Comparison of ENCODE assay signal across 12 cellular contexts in the genomic region with DNA sequence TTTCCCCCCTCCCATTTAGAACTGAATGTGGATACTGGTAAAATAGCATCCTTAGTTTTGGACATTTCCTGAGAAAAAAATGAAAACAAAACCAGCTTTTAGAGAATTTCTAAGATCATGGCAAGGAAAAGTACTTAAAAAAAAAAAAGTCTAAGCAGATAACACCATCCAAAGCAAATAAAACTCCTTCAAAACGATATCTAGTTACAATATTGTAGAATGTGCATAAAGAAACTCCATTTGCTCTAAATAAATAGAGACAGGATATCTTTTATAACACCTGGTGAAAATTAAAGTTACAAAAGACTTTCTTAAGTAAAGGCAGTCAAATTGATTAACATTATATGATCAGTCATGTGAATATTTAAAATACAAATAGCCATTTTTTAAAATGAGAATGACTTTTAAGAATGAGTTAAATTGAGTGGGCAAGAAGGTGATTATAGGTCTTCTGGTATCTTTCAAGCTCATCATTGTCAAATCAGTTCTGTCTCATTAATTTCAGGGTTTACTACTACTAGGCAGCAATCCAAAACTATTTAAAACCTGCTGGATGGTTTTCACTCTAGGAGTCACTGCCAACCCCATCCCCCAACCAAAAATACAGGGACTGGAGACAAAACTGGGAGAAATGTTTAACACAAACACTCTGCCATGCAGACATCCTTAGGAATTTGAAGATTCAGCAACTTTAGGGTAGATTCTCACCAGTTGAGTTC.
DNase-seq lines count a peak whose midpoint lies in the region; ATAC-seq, FAIRE-seq and TF ChIP-seq lines count a peak whose summit lies in the region.
"Had no signal": no experiment of that assay in that cellular context is flagged by ENCODE, and none has a peak within 500 bp of the region (broad histone marks: within the 10 kb centered on the region; RNA-seq: fewer than 3 reads in every experiment).

No MANE protein-coding gene starts in this region.

- no peaks in the 10 kb centered on the region for H3K36me3 Mint-ChIP-seq in activated naive CD8-positive, alpha-beta T cell treated with anti-CD3 and anti-CD28 coated beads, Interleukin-2, amount 50 U/mL, for 24 hours (ENCODE audit: low read depth)
- no peaks in the 10 kb centered on the region for H3K36me3 Mint-ChIP-seq in Caco-2 (ENCODE audit: insufficient read depth, unreplicated experiment)

- peak overlapping the region; percentile 30 for H3K27ac ChIP-seq in neuronal stem cell (replicated peaks; ENCODE audit: low read length)

- H3K9me3 ChIP-seq in neuronal stem cell (replicated peaks in 1 of 2; ENCODE audit: control insufficient read depth in 2 of 2, insufficient read depth in 1 of 2, low read depth in 1 of 2, low read length in 2 of 2) (peaks cover 0 to 4% of the 10 kb centered on the region in 2 donors), Caco-2 (no peaks in the 10 kb centered on the region)

- DNase-seq in NCI-H1417 (lab: John Stamatoyannopoulos, UW): peak in 2 of 3 experiments; percentile 1 to 44
- no peak for DNase-seq in NCI-H1417 treated with DMSO at 0.1 percent for 48 hours (lab: John Stamatoyannopoulos, UW)
- peak; percentile 69 for DNase-seq in NCI-H1694 treated with DMSO at 0.1 percent for 48 hours (lab: John Stamatoyannopoulos, UW)
- DNase-seq in activated naive CD8-positive, alpha-beta T cell treated with anti-CD3 and anti-CD28 coated beads, Interleukin-2, amount 50 U/mL, for 24 hours: no peak
- no peak for DNase-seq in neuronal stem cell (ENCODE audit: low spot score)
- no peak for DNase-seq in Caco-2
- DNase-seq in urothelium cell line (ENCODE audit: low spot score): no peak
- DNase-seq: 8988T, NCI-H187, posterior cingulate gyrus had no signal

- no CpG with 5 or more reads among the region's 1 CpG for WGBS in neuronal stem cell (ENCODE audit: extremely low coverage in 2 of 2, insufficient read length in 2 of 2, insufficient replicate concordance in 1 of 2), 2 donors

- H3K4me3 ChIP-seq in neuronal stem cell (ENCODE audit: low read length in 2 of 2) (no peak overlapping the region), Caco-2 (ENCODE audit: low read depth, low read length) (no peak overlapping the region)

- no peak overlapping the region for H2BK120ac ChIP-seq in neuronal stem cell (ENCODE audit: low read depth, low read length)

- TF ChIP-seq CTCF in Caco-2 (IDR thresholded peaks at IDR 0.05; ENCODE audit: insufficient read depth in 1 of 2, low read depth in 1 of 2, low read length in 1 of 2, severe bottlenecking in 1 of 2, unreplicated experiment in 1 of 2): no peak

- H2BK5ac ChIP-seq in neuronal stem cell (ENCODE audit: low read length): no peak overlapping the region

- intact Hi-C loops in Caco-2 (cut with micrococcal nuclease; ENCODE audit: unreplicated experiment): no loop called here

- no peaks in the 10 kb centered on the region for H3K27me3 Mint-ChIP-seq in activated naive CD8-positive, alpha-beta T cell treated with anti-CD3 and anti-CD28 coated beads, Interleukin-2, amount 50 U/mL, for 24 hours
- no peaks in the 10 kb centered on the region for H3K27me3 Mint-ChIP-seq in Caco-2 (ENCODE audit: insufficient read depth, unreplicated experiment)

- H2BK12ac ChIP-seq in neuronal stem cell (ENCODE audit: low read length): no peak overlapping the region

- H3K27ac Mint-ChIP-seq in activated naive CD8-positive, alpha-beta T cell treated with anti-CD3 and anti-CD28 coated beads, Interleukin-2, amount 50 U/mL, for 24 hours: peak overlapping the region; percentile 23
- H3K27ac Mint-ChIP-seq in Caco-2 (ENCODE audit: unreplicated experiment): no peak overlapping the region

- peak overlapping the region; percentile 69 for H2AFZ ChIP-seq in neuronal stem cell (ENCODE audit: low read length)

- POLR2A ChIA-PET in Caco-2 (lab: Charles Lee): no interaction called here

- no TSS peak for BruUV-seq in Caco-2 (replicated peaks; lab: Mats Ljungman, UMichigan)

- H4K91ac ChIP-seq in neuronal stem cell (ENCODE audit: low read depth, low read length, poor library complexity): no peak overlapping the region

- no peak for ATAC-seq in activated naive CD8-positive, alpha-beta T cell treated with anti-CD3 and anti-CD28 coated beads, Interleukin-2, amount 50 U/mL, for 24 hours
- no peak for ATAC-seq in HG03460 (IDR thresholded peaks at IDR 0.05; ENCODE audit: unreplicated experiment)
- ATAC-seq: Right ventricle myocardium inferior had no signal

- H3K14ac ChIP-seq in neuronal stem cell (ENCODE audit: low read length): no peak overlapping the region

- no peaks in the 10 kb centered on the region for H3K79me1 ChIP-seq in neuronal stem cell (ENCODE audit: low read depth, low read length)

- H3K36me3 ChIP-seq in neuronal stem cell (replicated peaks in 1 of 2; ENCODE audit: control insufficient read depth in 2 of 2, insufficient read depth in 2 of 2, low read length in 2 of 2) (no peaks in the 10 kb centered on the region), Caco-2 (ENCODE audit: control insufficient read depth, insufficient read depth, low read length) (no peaks in the 10 kb centered on the region)

- no peak overlapping the region for H2AK5ac ChIP-seq in neuronal stem cell (ENCODE audit: low read depth, low read length)

- no peak overlapping the region for H2BK15ac ChIP-seq in neuronal stem cell (ENCODE audit: low read length)

- H4K8ac ChIP-seq in neuronal stem cell (ENCODE audit: low read depth, low read length): no peak overlapping the region

- H3K9me3 Mint-ChIP-seq in activated naive CD8-positive, alpha-beta T cell treated with anti-CD3 and anti-CD28 coated beads, Interleukin-2, amount 50 U/mL, for 24 hours: no peaks in the 10 kb centered on the region
- peaks cover 23% of the 10 kb centered on the region for H3K9me3 Mint-ChIP-seq in Caco-2 (ENCODE audit: unreplicated experiment)

- no peak overlapping the region for H3K4me3 Mint-ChIP-seq in activated naive CD8-positive, alpha-beta T cell treated with anti-CD3 and anti-CD28 coated beads, Interleukin-2, amount 50 U/mL, for 24 hours
- H3K4me3 Mint-ChIP-seq in Caco-2 (ENCODE audit: unreplicated experiment): no peak overlapping the region

- CTCF ChIA-PET in Caco-2 (lab: Charles Lee): interaction anchor here (1.0 kb wide), 1 partner anchor 9 kb away, joined by 3 read pairs; no protein-coding TSS in a partner anchor

- no peaks in the 10 kb centered on the region for H3K27me3 ChIP-seq in neuronal stem cell (ENCODE audit: control insufficient read depth in 3 of 3, insufficient read depth in 3 of 3, low read depth in 1 of 3, low read length in 3 of 3)
- no peaks in the 10 kb centered on the region for H3K27me3 ChIP-seq in Caco-2 (replicated peaks; ENCODE audit: control insufficient read depth, insufficient read depth, low read length)

- peaks cover 7 to 12% of the 10 kb centered on the region in 2 donors for H3K4me1 ChIP-seq in neuronal stem cell (ENCODE audit: control insufficient read depth in 2 of 2, insufficient read depth in 1 of 2, low read depth in 1 of 2, low read length in 2 of 2)
- peaks cover 15% of the 10 kb centered on the region for H3K4me1 ChIP-seq in Caco-2

- H3K9ac ChIP-seq in neuronal stem cell (ENCODE audit: low read depth, low read length, poor library complexity): no peak overlapping the region

- no peak overlapping the region for H3K23ac ChIP-seq in neuronal stem cell (ENCODE audit: low read depth, low read length, poor library complexity)

- FAIRE-seq in urothelium cell line (lab: Jason Lieb, UNC): no peak

- no peak overlapping the region for H3K4ac ChIP-seq in neuronal stem cell (ENCODE audit: low read length)

- H3K4me1 Mint-ChIP-seq in activated naive CD8-positive, alpha-beta T cell treated with anti-CD3 and anti-CD28 coated beads, Interleukin-2, amount 50 U/mL, for 24 hours: peaks cover 18% of the 10 kb centered on the region
- H3K4me1 Mint-ChIP-seq in Caco-2 (ENCODE audit: low read depth, unreplicated experiment): peaks cover 22% of the 10 kb centered on the region

- no peak overlapping the region for H3K18ac ChIP-seq in neuronal stem cell (ENCODE audit: low read length)

- H3K4me2 ChIP-seq in neuronal stem cell (ENCODE audit: insufficient read depth, low read length, poor library complexity, severe bottlenecking): no peak overlapping the region

Comparison
In these comparisons a context has a peak if more than half of its experiments do, and no peak if none do; other contexts are left out.
1. DNase-seq: peak in NCI-H1417 (2 of 3) and NCI-H1694 treated with DMSO at 0.1 percent for 48 hours (single experiment); none in NCI-H1417 treated with DMSO at 0.1 percent for 48 hours (single experiment), activated naive CD8-positive, alpha-beta T cell treated with anti-CD3 and anti-CD28 coated beads, Interleukin-2, amount 50 U/mL, for 24 hours (single experiment), neuronal stem cell (single experiment), Caco-2 (0 of 2) and urothelium cell line (single experiment).